Comparison of ENCODE assay signal across 14 cellular contexts in genomic region chr20:17663486-17663885, GRCh38. TPM values are rescaled to one million over a fixed set of nuclear protein-coding genes. Genes with fewer than 3 reads are reported as not detected.
A peak's percentile ranks its signal among the peaks of the same experiment; 100 is the strongest.
DNase-seq lines count a peak whose midpoint lies in the region; ATAC-seq and TF ChIP-seq lines count a peak whose summit lies in the region.
"Had no signal": no experiment of that assay in that cellular context is flagged by ENCODE, and none has a peak within 500 bp of the region (broad histone marks: within the 10 kb centered on the region; RNA-seq: fewer than 3 reads in every experiment).

No MANE protein-coding gene starts in this region.

- H3K36me3 ChIP-seq in breast epithelium (no peaks in the 10 kb centered on the region), mammary epithelial cell (ENCODE audit: insufficient read depth, low read length) (peaks cover 7% of the 10 kb centered on the region), osteoblast (ENCODE audit: insufficient read depth, low read length) (peaks cover 25% of the 10 kb centered on the region), vagina (peaks cover 0 to 8% of the 10 kb centered on the region in 2 donors)

- no peak overlapping the region for H3K9ac ChIP-seq in mammary epithelial cell (ENCODE audit: insufficient read depth, low read length)

- TF ChIP-seq POLR2A in breast epithelium (IDR thresholded peaks at IDR 0.05) (no peak), vagina (IDR thresholded peaks at IDR 0.05) (no peak)

- WGBS in mammary epithelial cell (ENCODE audit: low coverage, missing lambda C conversion rate) = 100% methylated on average over 3 of the region's 5 CpGs

- no peak for ATAC-seq in HG02571 (IDR thresholded peaks at IDR 0.05; ENCODE audit: unreplicated experiment)
- ATAC-seq: esophagus mucosa had no signal

- CTCF ChIA-PET in mammary epithelial cell (lab: Charles Lee; ENCODE audit: low non-redundant PET) = no interaction called here

- H3K27me3 ChIP-seq in breast epithelium = no peaks in the 10 kb centered on the region
- H3K27me3 ChIP-seq in mammary epithelial cell (ENCODE audit: insufficient read depth, low read length) = no peaks in the 10 kb centered on the region
- H3K27me3 ChIP-seq in dorsolateral prefrontal cortex = no peaks in the 10 kb centered on the region
- no peaks in the 10 kb centered on the region for H3K27me3 ChIP-seq in osteoblast (ENCODE audit: insufficient read depth, low read length)
- H3K27me3 ChIP-seq in vagina = no peaks in the 10 kb centered on the region

- H3K9me3 ChIP-seq in breast epithelium (no peaks in the 10 kb centered on the region), mammary epithelial cell (replicated peaks; ENCODE audit: insufficient read depth, low read length) (peaks cover 4% of the 10 kb centered on the region), osteoblast (ENCODE audit: low read depth, low read length) (no peaks in the 10 kb centered on the region), vagina (no peaks in the 10 kb centered on the region)

- in situ Hi-C loops in mammary epithelial cell (cut with MboI; ENCODE audit: low sequenced_read_pairs in 2 of 2) = no loop called here

- H2AFZ ChIP-seq in mammary epithelial cell (ENCODE audit: low read depth, low read length) (no peak overlapping the region), osteoblast (ENCODE audit: low read length) (no peak overlapping the region)

- H3K27ac ChIP-seq in breast epithelium (peak overlapping the region; percentile 31 to 83), mammary epithelial cell (ENCODE audit: insufficient read depth, low read depth, low read length) (no peak overlapping the region), dorsolateral prefrontal cortex (peak overlapping the region in 56 of 59 donors; percentile 1 to 89 (median 72)), osteoblast (ENCODE audit: low read depth, low read length) (peak overlapping the region; percentile 99), vagina (peak overlapping the region; percentile 60)

- dilution Hi-C loops in mammary epithelial cell (cut with HindIII; ENCODE audit: low sequenced_read_pairs) = loop anchor here (5.0 kb wide), 1 partner anchor 44 kb away; no protein-coding TSS in a partner anchor

- H3K4me3 ChIP-seq in breast epithelium (no peak overlapping the region), mammary epithelial cell (replicated peaks in 1 of 3; ENCODE audit: insufficient read depth in 1 of 3, low read depth in 2 of 3, low read length in 3 of 3) (no peak overlapping the region), dorsolateral prefrontal cortex (peak overlapping the region in 19 of 59 donors; percentile 1 to 35 (median 17)), osteoblast (ENCODE audit: insufficient read depth, low read length) (peak overlapping the region; percentile 29), vagina (no peak overlapping the region)

- H3K79me2 ChIP-seq in mammary epithelial cell (ENCODE audit: insufficient read depth, low read length) = peaks cover 96% of the 10 kb centered on the region
- peaks cover 96% of the 10 kb centered on the region for H3K79me2 ChIP-seq in osteoblast (ENCODE audit: insufficient read depth, low read length)

- TF ChIP-seq CTCF in breast epithelium (IDR thresholded peaks at IDR 0.05) = no peak
- TF ChIP-seq CTCF in mammary epithelial cell (conservative IDR thresholded peaks at IDR 0.05 in 1 of 2, IDR thresholded peaks at IDR 0.05 in 1 of 2; ENCODE audit: extremely low read depth in 1 of 2, insufficient read depth in 1 of 2, low read depth in 1 of 2, low read length in 2 of 2) = no peak
- TF ChIP-seq CTCF in dorsolateral prefrontal cortex (IDR thresholded peaks at IDR 0.05 in 54 of 56, conservative IDR thresholded peaks at IDR 0.05 in 2 of 56; ENCODE audit: low read depth in 1 of 56, partially characterized antibody in 56 of 56) = no peak
- no peak for TF ChIP-seq CTCF in osteoblast (IDR thresholded peaks at IDR 0.05; ENCODE audit: extremely low read depth, low read depth, low read length)
- TF ChIP-seq CTCF in vagina (IDR thresholded peaks at IDR 0.05) = no peak

- no TSS peak for BruUV-seq in mammary epithelial cell (replicated peaks; lab: Mats Ljungman, UMichigan)

- intact Hi-C loops in breast epithelium (cut with DNase I; ENCODE audit: low total_unique reads) (no loop called here), mammary epithelial cell (cut with micrococcal nuclease) (no loop called here), dorsolateral prefrontal cortex (cut with DNase I) (no loop called here), vagina (cut with DNase I) (no loop called here)

- DNase-seq in breast epithelium (ENCODE audit: low spot score in 2 of 2) (no peak), mammary epithelial cell (no peak), dorsolateral prefrontal cortex (peak in 1 of 10 donors; percentile 22), osteoblast (ENCODE audit: insufficient read length, low spot score, missing footprints) (no peak), vagina (ENCODE audit: extremely low spot score in 2 of 2) (no peak), NCI-H510A (lab: John Stamatoyannopoulos, UW) (no peak)
- DNase-seq in activated naive CD4-positive, alpha-beta T cell (lab: John Stamatoyannopoulos, UW) = no peak
- DNase-seq: GDM1, NCI-H2029 had no signal

- H4K20me1 ChIP-seq in mammary epithelial cell (ENCODE audit: insufficient read depth, low read length) = no peaks in the 10 kb centered on the region
- peaks cover 68% of the 10 kb centered on the region for H4K20me1 ChIP-seq in osteoblast (ENCODE audit: insufficient read depth, low read length)

- H3K4me1 ChIP-seq in breast epithelium = peaks cover 0 to 4% of the 10 kb centered on the region in 2 donors
- H3K4me1 ChIP-seq in mammary epithelial cell (ENCODE audit: insufficient read depth, low read length) = no peaks in the 10 kb centered on the region
- peaks cover 75% of the 10 kb centered on the region for H3K4me1 ChIP-seq in osteoblast (ENCODE audit: insufficient read depth, low read length)
- H3K4me1 ChIP-seq in vagina = peaks cover 47% of the 10 kb centered on the region

- H3K4me2 ChIP-seq in mammary epithelial cell (ENCODE audit: insufficient read depth, low read depth, low read length) (no peak overlapping the region), osteoblast (ENCODE audit: insufficient read depth, low read length) (peak overlapping the region; percentile 71)

RNA-seq across cellular contexts. Expression of gene RRBP1, which starts 18.6 kb away (rescaled TPM):
- total RNA-seq in breast epithelium (10 to 100 TPM; 49.8 to 92.4 (median 78.0) TPM), mammary epithelial cell (100 to 1,000 TPM in 1 of 2 donors, 10 to 100 TPM in 1; 85.2 to 230 TPM), dorsolateral prefrontal cortex (100 to 1,000 TPM in 1 of 120 experiments, 10 to 100 TPM in 119; 25.5 to 102 (median 45.7) TPM), osteoblast (122 and 126 TPM in 2 replicates), vagina (79.8 TPM)
- polyA plus RNA-seq in mammary epithelial cell = 82.9 TPM
- polyA minus RNA-seq in mammary epithelial cell = 145 TPM

RNA-seq across cellular contexts. Expression of gene BANF2, which starts 36.3 kb away (rescaled TPM):
- not detected for total RNA-seq in breast epithelium
- total RNA-seq in mammary epithelial cell = not detected
- not detected for polyA plus RNA-seq in mammary epithelial cell
- polyA minus RNA-seq in mammary epithelial cell = not detected
- not detected for total RNA-seq in dorsolateral prefrontal cortex
- not detected in 2 replicates for total RNA-seq in osteoblast
- not detected for total RNA-seq in vagina
- total RNA-seq: A172; activated CD8-positive, alpha-beta T cell treated with anti-CD3 and anti-CD28 coated beads for 36 hours; esophagus mucosa; Right ventricle myocardium inferior had no signal
